Comparison of ENCODE assay signal across 8 cellular contexts in genomic region chr10:61943699-61944444, GRCh38. TPM values are rescaled to one million over a fixed set of nuclear protein-coding genes. Genes with fewer than 3 reads are reported as not detected.
A peak's percentile ranks its signal among the peaks of the same experiment; 100 is the strongest.
DNase-seq lines count a peak whose midpoint lies in the region; ATAC-seq and TF ChIP-seq lines count a peak whose summit lies in the region.

No MANE protein-coding gene starts in this region.

- DNase-seq in activated T-cell treated with anti-CD3 and anti-CD28 coated beads, Interleukin-2, amount 50 U/mL, for 72 hours: peak; percentile 30 to 39
- no peak for DNase-seq in activated T-cell treated with anti-CD3 and anti-CD28 coated beads, Interleukin-2, amount 50 U/mL, for 1 hour
- peak; percentile 58 for DNase-seq in activated CD8-positive, alpha-beta T cell treated with anti-CD3 and anti-CD28 coated beads for 36 hours
- DNase-seq in germinal center (ENCODE audit: low spot score) (peak; percentile 36), cortex of kidney (lab: John Stamatoyannopoulos, UW) (no peak)

- H3K27me3 Mint-ChIP-seq in activated T-cell treated with anti-CD3 and anti-CD28 coated beads, Interleukin-2, amount 50 U/mL, for 72 hours (ENCODE audit: low read depth): no peaks in the 10 kb centered on the region
- no peaks in the 10 kb centered on the region for H3K27me3 Mint-ChIP-seq in activated CD8-positive, alpha-beta T cell treated with anti-CD3 and anti-CD28 coated beads for 36 hours

- intact Hi-C loops in activated CD8-positive, alpha-beta T cell treated with anti-CD3 and anti-CD28 coated beads for 36 hours (cut with micrococcal nuclease): loop anchor here (1.0 to 5.0 kb wide), 3 partner anchors 40 to 243 kb away; no protein-coding TSS in a partner anchor

- no peak for TF ChIP-seq CTCF in activated CD8-positive, alpha-beta T cell treated with anti-CD3 and anti-CD28 coated beads for 36 hours (IDR thresholded peaks at IDR 0.05)

- CTCF ChIA-PET in activated CD8-positive, alpha-beta T cell treated with anti-CD3 and anti-CD28 coated beads for 36 hours (lab: Charles Lee): interaction anchor here (1.1 to 5.6 kb wide), 8 partner anchors 20 to 301 kb away, joined by 3 to 39 read pairs (median 5); partner anchors contain the start of gene ARID5B

- H3K36me3 Mint-ChIP-seq in activated T-cell treated with anti-CD3 and anti-CD28 coated beads, Interleukin-2, amount 50 U/mL, for 72 hours (ENCODE audit: insufficient read depth in 2 of 2): peaks cover 23 to 66% of the 10 kb centered on the region in 2 donors
- H3K36me3 Mint-ChIP-seq in activated CD8-positive, alpha-beta T cell treated with anti-CD3 and anti-CD28 coated beads for 36 hours (ENCODE audit: low read depth): peaks cover 69% of the 10 kb centered on the region

- H3K27ac Mint-ChIP-seq in activated T-cell treated with anti-CD3 and anti-CD28 coated beads, Interleukin-2, amount 50 U/mL, for 72 hours: peak overlapping the region; percentile 100
- peak overlapping the region; percentile 98 for H3K27ac Mint-ChIP-seq in activated CD8-positive, alpha-beta T cell treated with anti-CD3 and anti-CD28 coated beads for 36 hours

- peak overlapping the region; percentile 77 to 96 for H3K4me3 Mint-ChIP-seq in activated T-cell treated with anti-CD3 and anti-CD28 coated beads, Interleukin-2, amount 50 U/mL, for 72 hours
- H3K4me3 Mint-ChIP-seq in activated CD8-positive, alpha-beta T cell treated with anti-CD3 and anti-CD28 coated beads for 36 hours: peak overlapping the region; percentile 70

- peak; percentile 76 to 85 for ATAC-seq in activated T-cell treated with anti-CD3 and anti-CD28 coated beads, Interleukin-2, amount 50 U/mL, for 72 hours (replicated peaks in 1 of 2)
- ATAC-seq in HG03097 (IDR thresholded peaks at IDR 0.05; ENCODE audit: low FRiP score, unreplicated experiment) (peak; percentile 31), HG03139 (IDR thresholded peaks at IDR 0.05; ENCODE audit: unreplicated experiment) (no peak)
- peak; percentile 77 for ATAC-seq in activated CD8-positive, alpha-beta T cell treated with anti-CD3 and anti-CD28 coated beads for 36 hours

- peak overlapping the region in 20 of 21 experiments; percentile 54 to 90 (median 80) for H3K27ac ChIP-seq in skin epidermis

- peaks cover 64% of the 10 kb centered on the region for H3K4me1 Mint-ChIP-seq in activated T-cell treated with anti-CD3 and anti-CD28 coated beads, Interleukin-2, amount 50 U/mL, for 72 hours (ENCODE audit: low read depth)
- peaks cover 64% of the 10 kb centered on the region for H3K4me1 Mint-ChIP-seq in activated CD8-positive, alpha-beta T cell treated with anti-CD3 and anti-CD28 coated beads for 36 hours (ENCODE audit: low read depth)

- POLR2A ChIA-PET in activated CD8-positive, alpha-beta T cell treated with anti-CD3 and anti-CD28 coated beads for 36 hours (lab: Charles Lee): interaction anchor here (0.6 to 12.4 kb wide), 14 partner anchors 11 to 241 kb away, joined by 3 to 137 read pairs (median 4); partner anchors contain the start of gene ARID5B

- H3K4me3 ChIP-seq in skin epidermis: no peak overlapping the region

- peaks cover 0 to 3% of the 10 kb centered on the region in 2 donors for H3K9me3 Mint-ChIP-seq in activated T-cell treated with anti-CD3 and anti-CD28 coated beads, Interleukin-2, amount 50 U/mL, for 72 hours
- H3K9me3 Mint-ChIP-seq in activated CD8-positive, alpha-beta T cell treated with anti-CD3 and anti-CD28 coated beads for 36 hours: no peaks in the 10 kb centered on the region

RNA-seq across cellular contexts. Expression of gene ARID5B, which starts 42.4 kb away (rescaled TPM):
- total RNA-seq in activated T-cell treated with anti-CD3 and anti-CD28 coated beads, Interleukin-2, amount 50 U/mL, for 72 hours: 100 to 1,000 TPM in 1 of 2 donors, 10 to 100 TPM in 1; 74.4 to 113 TPM
- 10 to 100 TPM; 26.7 to 28.3 TPM for total RNA-seq in activated CD8-positive, alpha-beta T cell treated with anti-CD3 and anti-CD28 coated beads for 36 hours

Comparison
In these comparisons a context has a peak if more than half of its experiments do, and no peak if none do; other contexts are left out.
1. DNase-seq: peak in activated T-cell treated with anti-CD3 and anti-CD28 coated beads, Interleukin-2, amount 50 U/mL, for 72 hours (2 of 2), activated CD8-positive, alpha-beta T cell treated with anti-CD3 and anti-CD28 coated beads for 36 hours (single experiment) and germinal center (single experiment); none in activated T-cell treated with anti-CD3 and anti-CD28 coated beads, Interleukin-2, amount 50 U/mL, for 1 hour (single experiment) and cortex of kidney (single experiment).